In genomic region chr1:1700067-1700466, GRCh38 we compare ENCODE assay signal across 7 cellular contexts. TPM values are rescaled to one million over a fixed set of nuclear protein-coding genes. Genes with fewer than 3 reads are reported as not detected.
DNase-seq lines count a peak whose midpoint lies in the region; ATAC-seq and TF ChIP-seq lines count a peak whose summit lies in the region.
"Not testable (repeated sequence)": the region's sequence is repeated elsewhere in the genome, so short reads cannot be mapped to it uniquely, and the experiment has no call there.

No MANE protein-coding gene starts in this region.

- TF ChIP-seq CTCF in CD8-positive, alpha-beta T cell (IDR thresholded peaks at IDR 0.05); WTC11 (IDR thresholded peaks at IDR 0.05); foreskin keratinocyte (conservative IDR thresholded peaks at IDR 0.05): not testable (repeated sequence)

- not testable (repeated sequence) for H3K9me3 Mint-ChIP-seq in CD8-positive, alpha-beta T cell; WTC11; activated T-cell treated with anti-CD3 and anti-CD28 coated beads, Interleukin-2, amount 50 U/mL, for 4 hours; naive B cell; stimulated activated naive B cell treated with anti-CD40 and anti-IgM and Interleukin-4, amounts not matched to agents 10 μg/mL and 1 μg/mL and 100 μg/mL, for 72 hours

- H3K27me3 Mint-ChIP-seq in CD8-positive, alpha-beta T cell (ENCODE audit: low read depth); WTC11 (ENCODE audit: low read depth); activated T-cell treated with anti-CD3 and anti-CD28 coated beads, Interleukin-2, amount 50 U/mL, for 4 hours (ENCODE audit: low read depth); naive B cell; stimulated activated naive B cell treated with anti-CD40 and anti-IgM and Interleukin-4, amounts not matched to agents 10 μg/mL and 1 μg/mL and 100 μg/mL, for 72 hours: not testable (repeated sequence)

- not testable (repeated sequence) for H3K27ac ChIP-seq in CD8-positive, alpha-beta T cell (ENCODE audit: low read depth, low read length); foreskin keratinocyte; right cardiac atrium (ENCODE audit: low read length)

- intact Hi-C loops in CD8-positive, alpha-beta T cell (cut with DNase I, micrococcal nuclease) = loop anchor here in 1 of 2 experiments (5.0 kb wide), 1 partner anchor 63 kb away; no protein-coding TSS in a partner anchor
- intact Hi-C loops in right cardiac atrium (cut with DNase I) = not testable (repeated sequence)

- not testable (repeated sequence) for H3K27ac Mint-ChIP-seq in CD8-positive, alpha-beta T cell; WTC11; naive B cell; stimulated activated naive B cell treated with anti-CD40 and anti-IgM and Interleukin-4, amounts not matched to agents 10 μg/mL and 1 μg/mL and 100 μg/mL, for 72 hours

- CTCF ChIA-PET in CD8-positive, alpha-beta T cell (lab: Charles Lee); WTC11 (lab: Charles Lee): not testable (repeated sequence)

- not testable (repeated sequence) for H3K9me3 ChIP-seq in CD8-positive, alpha-beta T cell (ENCODE audit: low read length); right cardiac atrium (ENCODE audit: control insufficient read depth, low read length)

- ATAC-seq in CD8-positive, alpha-beta T cell = peak; percentile 60
- ATAC-seq in WTC11 (peak; percentile 18), foreskin keratinocyte (peak; percentile 18), right cardiac atrium (peak; percentile 4 to 10), naive B cell (ENCODE audit: low read depth in 2 of 2) (peak; percentile 51 to 60)
- ATAC-seq in activated T-cell treated with anti-CD3 and anti-CD28 coated beads, Interleukin-2, amount 50 U/mL, for 4 hours = peak; percentile 16 to 27
- ATAC-seq in stimulated activated naive B cell treated with anti-CD40 and anti-IgM and Interleukin-4, amounts not matched to agents 10 μg/mL and 1 μg/mL and 100 μg/mL, for 72 hours (replicated peaks) = peak; percentile 46 to 48

- no CpG with 5 or more reads among the region's 45 CpGs for WGBS in right cardiac atrium

- not testable (repeated sequence) for H3K4me3 Mint-ChIP-seq in CD8-positive, alpha-beta T cell; WTC11; activated T-cell treated with anti-CD3 and anti-CD28 coated beads, Interleukin-2, amount 50 U/mL, for 4 hours; naive B cell; stimulated activated naive B cell treated with anti-CD40 and anti-IgM and Interleukin-4, amounts not matched to agents 10 μg/mL and 1 μg/mL and 100 μg/mL, for 72 hours

- not testable (repeated sequence) for H3K4me1 Mint-ChIP-seq in CD8-positive, alpha-beta T cell (ENCODE audit: low read depth); WTC11; activated T-cell treated with anti-CD3 and anti-CD28 coated beads, Interleukin-2, amount 50 U/mL, for 4 hours (ENCODE audit: low read depth); naive B cell; stimulated activated naive B cell treated with anti-CD40 and anti-IgM and Interleukin-4, amounts not matched to agents 10 μg/mL and 1 μg/mL and 100 μg/mL, for 72 hours

- not testable (repeated sequence) for H3K27me3 ChIP-seq in CD8-positive, alpha-beta T cell (ENCODE audit: insufficient read depth, low read length); foreskin keratinocyte; right cardiac atrium (ENCODE audit: control insufficient read depth, insufficient read depth)

- POLR2A ChIA-PET in CD8-positive, alpha-beta T cell (lab: Charles Lee); WTC11 (lab: Charles Lee): not testable (repeated sequence)

- DNase-seq in CD8-positive, alpha-beta T cell; WTC11 (ENCODE audit: low spot score); activated T-cell treated with anti-CD3 and anti-CD28 coated beads, Interleukin-2, amount 50 U/mL, for 4 hours; foreskin keratinocyte; right cardiac atrium; naive B cell; stimulated activated naive B cell treated with anti-CD40 and anti-IgM and Interleukin-4, amounts not matched to agents 10 μg/mL and 1 μg/mL and 100 μg/mL, for 72 hours: not testable (repeated sequence)

- not testable (repeated sequence) for H3K4me3 ChIP-seq in CD8-positive, alpha-beta T cell (ENCODE audit: low read depth, low read length); right cardiac atrium (ENCODE audit: low read length)

- H3K36me3 Mint-ChIP-seq in CD8-positive, alpha-beta T cell; WTC11; activated T-cell treated with anti-CD3 and anti-CD28 coated beads, Interleukin-2, amount 50 U/mL, for 4 hours (ENCODE audit: insufficient read depth); naive B cell; stimulated activated naive B cell treated with anti-CD40 and anti-IgM and Interleukin-4, amounts not matched to agents 10 μg/mL and 1 μg/mL and 100 μg/mL, for 72 hours: not testable (repeated sequence)

- H3K4me1 ChIP-seq in CD8-positive, alpha-beta T cell (ENCODE audit: insufficient read depth, low read length); foreskin keratinocyte; right cardiac atrium (ENCODE audit: control insufficient read depth, insufficient read depth, low read length): not testable (repeated sequence)

- H3K36me3 ChIP-seq in CD8-positive, alpha-beta T cell (ENCODE audit: insufficient read depth, low read length) = not testable (repeated sequence)

RNA-seq across cellular contexts. Expression of gene SLC35E2B, which starts 7.5 kb away (rescaled TPM):
- 10 to 100 TPM; 30.0 to 32.4 TPM for total RNA-seq in CD8-positive, alpha-beta T cell
- total RNA-seq in WTC11 (2021) (51.3 to 51.6 TPM (median 51.6 TPM) in 3 replicates), foreskin keratinocyte (15.0 and 20.0 TPM in 2 replicates), right cardiac atrium (10 to 100 TPM; 16.9 to 29.5 (median 26.2) TPM)
- 10 to 100 TPM; 14.8 to 27.2 (median 20.2) TPM for total RNA-seq in activated T-cell treated with anti-CD3 and anti-CD28 coated beads, Interleukin-2, amount 50 U/mL, for 4 hours
- polyA plus RNA-seq in foreskin keratinocyte (7.3 and 7.8 TPM in 2 replicates), right cardiac atrium (14.3 TPM), naive B cell (ENCODE audit: low read depth in 6 of 6) (10 to 100 TPM; 22.5 to 42.1 (median 33.4) TPM)

RNA-seq across cellular contexts. Expression of gene CDK11A, which starts 24.1 kb away (rescaled TPM):
- 100 to 1,000 TPM; 252 to 280 TPM for total RNA-seq in CD8-positive, alpha-beta T cell
- 47.8 to 54.7 TPM (median 52.0 TPM) in 3 replicates for total RNA-seq in WTC11 (2021)
- 100 to 1,000 TPM in 2 of 3 donors, 10 to 100 TPM in 1; 90.1 to 143 (median 126) TPM for total RNA-seq in activated T-cell treated with anti-CD3 and anti-CD28 coated beads, Interleukin-2, amount 50 U/mL, for 4 hours
- total RNA-seq in foreskin keratinocyte = 9.8 and 19.5 TPM in 2 replicates
- 13.0 and 25.8 TPM in 2 replicates for polyA plus RNA-seq in foreskin keratinocyte
- 10 to 100 TPM; 16.9 to 25.4 (median 21.8) TPM for total RNA-seq in right cardiac atrium
- 21.6 TPM for polyA plus RNA-seq in right cardiac atrium
- polyA plus RNA-seq in naive B cell (ENCODE audit: low read depth in 6 of 6) = 10 to 100 TPM; 11.9 to 24.1 (median 14.0) TPM

RNA-seq across cellular contexts. Expression of gene CDK11B, which starts 41.3 kb away (rescaled TPM):
- total RNA-seq in CD8-positive, alpha-beta T cell = 10 to 100 TPM; 64.0 to 64.7 TPM
- total RNA-seq in WTC11 (2021) (39.5 to 41.2 TPM (median 40.7 TPM) in 3 replicates), foreskin keratinocyte (16.6 and 21.3 TPM in 2 replicates), right cardiac atrium (10 to 100 TPM; 18.8 to 20.6 (median 19.7) TPM)
- total RNA-seq in activated T-cell treated with anti-CD3 and anti-CD28 coated beads, Interleukin-2, amount 50 U/mL, for 4 hours = 10 to 100 TPM; 39.2 to 45.9 (median 43.0) TPM
- polyA plus RNA-seq in foreskin keratinocyte (27.9 and 30.1 TPM in 2 replicates), right cardiac atrium (27.0 TPM), naive B cell (ENCODE audit: low read depth in 6 of 6) (10 to 100 TPM in 1 of 6 donors, 1 to 10 TPM in 5; 2.2 to 17.5 (median 8.4) TPM)

Comparison
In these comparisons a context has a peak if more than half of its experiments do, and no peak if none do; other contexts are left out.
1. ATAC-seq: peak in every context shown above with its lines; median percentile 60 in CD8-positive, alpha-beta T cell; 56 in naive B cell; 47 in stimulated activated naive B cell treated with anti-CD40 and anti-IgM and Interleukin-4, amounts not matched to agents 10 μg/mL and 1 μg/mL and 100 μg/mL, for 72 hours; 22 in activated T-cell treated with anti-CD3 and anti-CD28 coated beads, Interleukin-2, amount 50 U/mL, for 4 hours; 18 in WTC11; 18 in foreskin keratinocyte; 7 in right cardiac atrium.